ENCODE assay signal across 7 cellular contexts in the genomic region with DNA sequence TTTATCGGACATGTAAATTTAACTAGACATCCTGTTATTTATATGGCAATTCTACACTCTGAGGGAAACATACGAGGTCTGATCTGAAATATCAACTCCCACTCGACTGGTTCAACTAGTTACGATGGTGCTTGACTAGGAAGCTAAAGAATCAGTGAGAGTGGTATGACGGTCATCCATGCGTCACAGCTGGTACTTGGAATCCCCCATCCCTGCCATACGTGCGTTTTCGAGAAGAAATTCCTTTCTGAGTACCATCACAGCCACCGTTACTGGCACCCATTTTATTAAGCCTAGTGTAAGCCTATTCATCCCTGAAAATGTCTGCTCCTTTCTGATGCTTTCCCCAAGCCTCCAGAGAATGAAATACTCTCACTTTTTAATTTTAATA. TPM values are rescaled to one million over a fixed set of nuclear protein-coding genes. Genes with fewer than 3 reads are reported as not detected.
DNase-seq lines count a peak whose midpoint lies in the region; ATAC-seq and TF ChIP-seq lines count a peak whose summit lies in the region.

No MANE protein-coding gene starts in this region.

- peaks cover 10% of the 10 kb centered on the region for H3K27me3 Mint-ChIP-seq in activated T-helper 2 cell treated with anti-CD3 and anti-CD28 coated beads, Interferon-gamma antibody, Interleukin-2, Interleukin-4, amounts not matched to agents 10 μg/mL and 5 μg/mL and 100 μg/mL, durations not matched to agents 14 hours and 24 hours and 36 hours (ENCODE audit: low read depth)

- no peak for TF ChIP-seq EP300 in gastroesophageal sphincter (IDR thresholded peaks at IDR 0.05)

- H3K36me3 ChIP-seq in gastroesophageal sphincter (peaks cover 0 to 9% of the 10 kb centered on the region in 2 donors), rectal smooth muscle tissue (ENCODE audit: control insufficient read depth, insufficient read depth, low read length) (no peaks in the 10 kb centered on the region)

- peak overlapping the region; percentile 89 for H3K27ac Mint-ChIP-seq in activated T-helper 2 cell treated with anti-CD3 and anti-CD28 coated beads, Interferon-gamma antibody, Interleukin-2, Interleukin-4, amounts not matched to agents 10 μg/mL and 5 μg/mL and 100 μg/mL, durations not matched to agents 14 hours and 24 hours and 36 hours

- ATAC-seq in GM18870 (IDR thresholded peaks at IDR 0.05; ENCODE audit: unreplicated experiment) (peak; percentile 14), gastroesophageal sphincter (peak; percentile 21)

- H3K27me3 ChIP-seq in gastroesophageal sphincter (no peaks in the 10 kb centered on the region), rectal smooth muscle tissue (ENCODE audit: control insufficient read depth, insufficient read depth, low read length) (no peaks in the 10 kb centered on the region)

- 0 to 37% methylated on average over 7 to 9 of the region's 10 CpGs for WGBS in gastroesophageal sphincter (ENCODE audit: low coverage in 1 of 2), 2 donors

- peak overlapping the region; percentile 89 for H3K4me3 Mint-ChIP-seq in activated T-helper 2 cell treated with anti-CD3 and anti-CD28 coated beads, Interferon-gamma antibody, Interleukin-2, Interleukin-4, amounts not matched to agents 10 μg/mL and 5 μg/mL and 100 μg/mL, durations not matched to agents 14 hours and 24 hours and 36 hours (ENCODE audit: low read depth)

- intact Hi-C loops in activated T-helper 2 cell treated with anti-CD3 and anti-CD28 coated beads, Interferon-gamma antibody, Interleukin-2, Interleukin-4, amounts not matched to agents 10 μg/mL and 5 μg/mL and 100 μg/mL, durations not matched to agents 14 hours and 24 hours and 36 hours (cut with micrococcal nuclease): loop anchor here (5.0 to 10.0 kb wide), 2 partner anchors 159 to 1309 kb away; a partner anchor contains a TSS

- H3K27ac ChIP-seq in gastroesophageal sphincter: peak overlapping the region; percentile 16 to 69 (median 48)
- H3K27ac ChIP-seq in rectal smooth muscle tissue (ENCODE audit: low read depth, low read length): peak overlapping the region; percentile 36

- H3K4me3 ChIP-seq in gastroesophageal sphincter: peak overlapping the region; percentile 38 to 79
- peak overlapping the region; percentile 55 for H3K4me3 ChIP-seq in rectal smooth muscle tissue (ENCODE audit: low read length)

- no peak overlapping the region for H3K9ac ChIP-seq in rectal smooth muscle tissue (ENCODE audit: low read length)

- DNase-seq in NCI-H510A treated with DMSO at 0.1 percent for 48 hours (lab: John Stamatoyannopoulos, UW) (peak; percentile 70), pons (ENCODE audit: low spot score) (no peak), NCI-H1436 (lab: John Stamatoyannopoulos, UW) (no peak)
- DNase-seq in activated T-helper 2 cell treated with anti-CD3 and anti-CD28 coated beads, Interferon-gamma antibody, Interleukin-2, Interleukin-4, amounts not matched to agents 10 μg/mL and 5 μg/mL and 100 μg/mL, durations not matched to agents 14 hours and 24 hours and 36 hours (ENCODE audit: low spot score): peak; percentile 9

- peaks cover 12% of the 10 kb centered on the region for H3K4me1 Mint-ChIP-seq in activated T-helper 2 cell treated with anti-CD3 and anti-CD28 coated beads, Interferon-gamma antibody, Interleukin-2, Interleukin-4, amounts not matched to agents 10 μg/mL and 5 μg/mL and 100 μg/mL, durations not matched to agents 14 hours and 24 hours and 36 hours (ENCODE audit: low read depth)

- TF ChIP-seq POLR2A in gastroesophageal sphincter (IDR thresholded peaks at IDR 0.05): no peak

- no peaks in the 10 kb centered on the region for H3K9me3 Mint-ChIP-seq in activated T-helper 2 cell treated with anti-CD3 and anti-CD28 coated beads, Interferon-gamma antibody, Interleukin-2, Interleukin-4, amounts not matched to agents 10 μg/mL and 5 μg/mL and 100 μg/mL, durations not matched to agents 14 hours and 24 hours and 36 hours

- H3K36me3 Mint-ChIP-seq in activated T-helper 2 cell treated with anti-CD3 and anti-CD28 coated beads, Interferon-gamma antibody, Interleukin-2, Interleukin-4, amounts not matched to agents 10 μg/mL and 5 μg/mL and 100 μg/mL, durations not matched to agents 14 hours and 24 hours and 36 hours (ENCODE audit: low read depth): peaks cover 11% of the 10 kb centered on the region

- H3K9me3 ChIP-seq in gastroesophageal sphincter: no peaks in the 10 kb centered on the region

- TF ChIP-seq CTCF in gastroesophageal sphincter (IDR thresholded peaks at IDR 0.05): no peak

- peaks cover 0 to 13% (median 0%) of the 10 kb centered on the region in 3 donors for H3K4me1 ChIP-seq in gastroesophageal sphincter
- no peaks in the 10 kb centered on the region for H3K4me1 ChIP-seq in rectal smooth muscle tissue (ENCODE audit: control insufficient read depth, insufficient read depth, low read length)

RNA-seq across cellular contexts. Expression of a gene that starts 0.7 kb away (rescaled TPM):
- total RNA-seq in activated T-helper 2 cell treated with anti-CD3 and anti-CD28 coated beads, Interferon-gamma antibody, Interleukin-2, Interleukin-4, amounts not matched to agents 10 μg/mL and 5 μg/mL and 100 μg/mL, durations not matched to agents 14 hours and 24 hours and 36 hours: 40.6 and 43.3 TPM in 2 replicates
- 10 to 100 TPM in 1 of 4 donors, 1 to 10 TPM in 3; 5.6 to 10.4 (median 6.6) TPM for total RNA-seq in gastroesophageal sphincter

RNA-seq across cellular contexts. Expression of a gene that starts 20.6 kb away (rescaled TPM):
- not detected in 2 replicates for total RNA-seq in activated T-helper 2 cell treated with anti-CD3 and anti-CD28 coated beads, Interferon-gamma antibody, Interleukin-2, Interleukin-4, amounts not matched to agents 10 μg/mL and 5 μg/mL and 100 μg/mL, durations not matched to agents 14 hours and 24 hours and 36 hours
- total RNA-seq in gastroesophageal sphincter: under 1 TPM in 1 of 4 donors, not detected in 3; 0.67 TPM

RNA-seq across cellular contexts. Expression of a gene that starts 48.2 kb away (rescaled TPM):
- total RNA-seq in activated T-helper 2 cell treated with anti-CD3 and anti-CD28 coated beads, Interferon-gamma antibody, Interleukin-2, Interleukin-4, amounts not matched to agents 10 μg/mL and 5 μg/mL and 100 μg/mL, durations not matched to agents 14 hours and 24 hours and 36 hours: not detected in 2 replicates
- total RNA-seq in gastroesophageal sphincter: 1 to 10 TPM; 3.2 to 8.6 (median 5.3) TPM

Comparison
In these comparisons a context has a peak if more than half of its experiments do, and no peak if none do; other contexts are left out.
1. DNase-seq: peak in NCI-H510A treated with DMSO at 0.1 percent for 48 hours (single experiment) and activated T-helper 2 cell treated with anti-CD3 and anti-CD28 coated beads, Interferon-gamma antibody, Interleukin-2, Interleukin-4, amounts not matched to agents 10 μg/mL and 5 μg/mL and 100 μg/mL, durations not matched to agents 14 hours and 24 hours and 36 hours (single experiment); none in pons (single experiment) and NCI-H1436 (single experiment).